ENCODE assay signal across 1 cellular context in the genomic region with DNA sequence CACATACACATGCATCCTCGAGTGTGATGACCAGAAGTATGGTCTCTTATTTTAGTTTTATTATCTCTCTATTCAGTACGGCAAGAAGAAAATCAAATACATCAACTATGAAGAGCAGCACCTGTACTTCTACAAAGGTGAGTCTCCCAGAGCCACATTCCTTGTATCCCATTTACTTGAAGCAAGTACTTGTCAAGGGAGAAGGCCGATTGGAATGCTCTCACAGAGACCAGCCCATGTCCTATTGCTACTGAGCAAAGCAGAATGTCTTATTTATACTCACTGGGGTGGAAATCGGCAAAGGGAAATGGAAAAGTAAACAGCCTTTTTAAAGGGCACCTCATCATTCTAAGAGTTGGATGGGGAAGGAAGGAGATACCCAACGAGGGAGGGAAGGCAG.
TF ChIP-seq lines count a peak whose summit lies in the region.

No MANE protein-coding gene starts in this region.

TF ChIP-seq in GM23338, 12 proteins besides CTCF, POLR2A, EP300 and RAD21 (continued from another document):
- no peak for TF ChIP-seq ZNF462 (CRISPR knock-in tag; IDR thresholded peaks at IDR 0.05)
- no peak for TF ChIP-seq ETS1 (IDR thresholded peaks at IDR 0.05)
- no peak for TF ChIP-seq ZNF114 (CRISPR knock-in tag; IDR thresholded peaks at IDR 0.05)
- TF ChIP-seq REST (IDR thresholded peaks at IDR 0.05; ENCODE audit: unreplicated experiment), result no peak
- TF ChIP-seq STAT1 (IDR thresholded peaks at IDR 0.05; ENCODE audit: unreplicated experiment), result no peak
- no peak for TF ChIP-seq ZNF331 (CRISPR knock-in tag; IDR thresholded peaks at IDR 0.05; ENCODE audit: low read depth)
